ENCODE assay signal across 8 cellular contexts in genomic region chr15:76932090-76932966, GRCh38. TPM values are rescaled to one million over a fixed set of nuclear protein-coding genes. Genes with fewer than 3 reads are reported as not detected.
DNase-seq lines count a peak whose midpoint lies in the region; ATAC-seq and TF ChIP-seq lines count a peak whose summit lies in the region.

No MANE protein-coding gene starts in this region.

- peak overlapping the region; percentile 78 for H3K4me3 Mint-ChIP-seq in mesothelial cell of epicardium

- no peaks in the 10 kb centered on the region for H3K4me1 ChIP-seq in aorta (ENCODE audit: control insufficient read depth in 1 of 2, insufficient read depth in 2 of 2, low read length in 2 of 2)

- H3K27me3 ChIP-seq in aorta (ENCODE audit: control insufficient read depth in 1 of 2, insufficient read depth in 2 of 2, low read length in 1 of 2) = no peaks in the 10 kb centered on the region

- TF ChIP-seq POLR2A in NB4 (IDR thresholded peaks at IDR 0.05; ENCODE audit: extremely low read depth, insufficient read length) = no peak

- no peak for ATAC-seq in aorta (ENCODE audit: low FRiP score)
- no peak for ATAC-seq in HG03442 (IDR thresholded peaks at IDR 0.05; ENCODE audit: unreplicated experiment)

- no peaks in the 10 kb centered on the region for H3K27me3 Mint-ChIP-seq in mesothelial cell of epicardium (ENCODE audit: low read depth)

- H3K4me1 Mint-ChIP-seq in mesothelial cell of epicardium = peaks cover 21% of the 10 kb centered on the region

- intact Hi-C loops in aorta (cut with DNase I) = no loop called here

- DNase-seq in SIG-M5 treated with dmso at 0.1 percent for 504 hours (lab: John Stamatoyannopoulos, UW; ENCODE audit: unreplicated experiment) = peak; percentile 41
- no peak for DNase-seq in SIG-M5 (lab: John Stamatoyannopoulos, UW)
- peak; percentile 53 for DNase-seq in NB4 (ENCODE audit: low read depth)
- peak in 3 of 61 donors; percentile 30 to 55 (median 34) for DNase-seq in caudate nucleus (lab: John Stamatoyannopoulos, UW)
- no peak for DNase-seq in mesothelial cell of epicardium (ENCODE audit: low spot score in 2 of 2, unreplicated experiment in 2 of 2)
- DNase-seq in aorta = no peak
- DNase-seq in NCI-H1048 (lab: John Stamatoyannopoulos, UW) = no peak

- H3K9me3 ChIP-seq in aorta (ENCODE audit: control insufficient read depth, low read length) = no peaks in the 10 kb centered on the region

- WGBS in aorta, 2 donors = 12 to 13% methylated on average over 19 to 20 of the region's 20 CpGs

- H3K27ac Mint-ChIP-seq in mesothelial cell of epicardium = peak overlapping the region; percentile 91

- peaks cover 0 to 3% of the 10 kb centered on the region in 2 donors for H3K36me3 ChIP-seq in aorta (ENCODE audit: control insufficient read depth in 1 of 2, insufficient read depth in 2 of 2, low read length in 1 of 2)

- H3K9me3 Mint-ChIP-seq in mesothelial cell of epicardium = no peaks in the 10 kb centered on the region

- H3K4me3 ChIP-seq in NB4 (ENCODE audit: low read depth, low read length) = peak overlapping the region; percentile 88
- peak overlapping the region; percentile 90 to 95 for H3K4me3 ChIP-seq in aorta (ENCODE audit: low read length in 2 of 2)

- peak overlapping the region; percentile 36 for H3K27ac ChIP-seq in caudate nucleus (ENCODE audit: low read depth, low read length)
- peak overlapping the region in 1 of 2 donors; percentile 88 for H3K27ac ChIP-seq in aorta (ENCODE audit: low read depth in 1 of 2, low read length in 2 of 2)

- TF ChIP-seq CTCF in NB4 (IDR thresholded peaks at IDR 0.05; ENCODE audit: low read depth, low read length) (no peak), mesothelial cell of epicardium (IDR thresholded peaks at IDR 0.05; ENCODE audit: unreplicated experiment) (no peak)

- peaks cover 23% of the 10 kb centered on the region for H3K36me3 Mint-ChIP-seq in mesothelial cell of epicardium

RNA-seq across cellular contexts. Expression of gene RCN2, which starts 0.8 kb away (rescaled TPM):
- total RNA-seq in mesothelial cell of epicardium = 111 to 115 TPM (median 112 TPM) in 3 replicates
- total RNA-seq in aorta = 10 to 100 TPM; 41.0 to 48.9 TPM
- polyA plus RNA-seq in aorta = 10 to 100 TPM; 62.5 to 65.0 TPM

RNA-seq across cellular contexts. Expression of gene SCAPER, which starts 27.2 kb away (rescaled TPM):
- total RNA-seq in mesothelial cell of epicardium (33.8 to 35.9 TPM (median 34.4 TPM) in 3 replicates), aorta (10 to 100 TPM; 37.8 to 44.3 TPM)
- polyA plus RNA-seq in aorta = 10 to 100 TPM; 11.9 to 13.5 TPM

Comparison
In these comparisons a context has a peak if more than half of its experiments do, and no peak if none do; other contexts are left out.
1. DNase-seq: peak in SIG-M5 treated with dmso at 0.1 percent for 504 hours (single experiment) and NB4 (single experiment); none in SIG-M5 (single experiment), mesothelial cell of epicardium (0 of 2), aorta (0 of 2) and NCI-H1048 (single experiment).